Comparison of ENCODE assay signal across 8 cellular contexts in the genomic region with DNA sequence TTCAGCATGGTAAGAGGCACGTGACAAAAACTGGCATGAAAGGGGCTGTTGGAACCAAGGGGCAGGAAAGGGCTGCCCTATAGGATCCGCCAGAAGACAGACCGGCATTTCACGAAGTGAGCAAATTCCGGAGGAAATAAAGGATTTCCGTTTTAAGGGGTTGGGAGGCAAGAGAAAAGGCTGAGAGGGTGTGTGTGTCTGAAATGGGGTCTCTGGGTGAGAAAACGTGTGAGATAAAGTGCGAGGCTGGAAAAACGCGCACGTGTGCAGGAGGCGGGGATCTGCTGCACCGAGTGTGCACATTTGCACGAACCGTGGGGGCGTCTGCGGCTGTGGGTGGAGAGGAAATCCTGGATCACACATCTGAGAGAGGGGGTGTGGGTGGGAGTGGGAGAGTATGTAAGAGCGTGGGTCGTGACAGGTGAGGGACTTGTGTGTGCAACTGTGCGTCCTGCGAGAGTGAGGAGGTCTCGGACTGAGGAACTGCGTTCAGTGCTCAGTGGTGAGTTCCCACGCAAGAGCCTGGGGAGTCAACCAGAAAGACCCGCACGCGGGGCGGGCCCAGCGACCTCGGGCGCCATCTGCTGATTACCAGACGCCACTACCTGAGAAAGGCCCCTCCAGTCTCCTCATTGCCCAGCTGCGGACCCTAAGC. TPM values are rescaled to one million over a fixed set of nuclear protein-coding genes. Genes with fewer than 3 reads are reported as not detected.
DNase-seq lines count a peak whose midpoint lies in the region; ATAC-seq and TF ChIP-seq lines count a peak whose summit lies in the region.

No MANE protein-coding gene starts in this region.

- H3K27me3 Mint-ChIP-seq in endodermal cell (ENCODE audit: insufficient read depth): peaks cover 42% of the 10 kb centered on the region

- DNase-seq in GM04504 (ENCODE audit: low read depth) (peak; percentile 17), HPDE6-E6E7 (ENCODE audit: extremely low spot score) (peak; percentile 79), NOMO-1 (lab: John Stamatoyannopoulos, UW; ENCODE audit: unreplicated experiment in 2 of 2) (peak; percentile 88 to 90), endodermal cell (peak; percentile 94)
- DNase-seq in activated CD8-positive, alpha-beta memory T cell treated with anti-CD3 and anti-CD28 coated beads, Interleukin-2, amount 50 U/mL, for 1 hour (ENCODE audit: extremely low read depth): peak; percentile 36
- peak; percentile 64 for DNase-seq in stimulated activated CD8-positive, alpha-beta memory T cell treated with anti-CD3 and anti-CD28 coated beads, Interleukin-12 subunit alpha, Interleukin-12 subunit beta, amount 100 ng/mL, for 4 hours (ENCODE audit: low read depth)

- H3K9me3 Mint-ChIP-seq in endodermal cell: peaks cover 11% of the 10 kb centered on the region

- no peak overlapping the region for H3K27ac Mint-ChIP-seq in endodermal cell

- no peaks in the 10 kb centered on the region for H3K4me1 ChIP-seq in endodermal cell (ENCODE audit: control insufficient read depth, insufficient read depth, low read length)
- H3K4me1 ChIP-seq in mesodermal cell (ENCODE audit: control insufficient read depth, insufficient read depth, low read length, poor library complexity, severe bottlenecking): peaks cover 4% of the 10 kb centered on the region

- H3K4me3 ChIP-seq in endodermal cell (ENCODE audit: low read length) (no peak overlapping the region), mesodermal cell (ENCODE audit: extremely low read depth, insufficient read depth, low read length, poor library complexity, severe bottlenecking) (peak overlapping the region; percentile 16)

- no peak for ATAC-seq in GM18870 (IDR thresholded peaks at IDR 0.05; ENCODE audit: unreplicated experiment)

- H3K36me3 Mint-ChIP-seq in endodermal cell (ENCODE audit: low read depth): no peaks in the 10 kb centered on the region

- H3K27me3 ChIP-seq in endodermal cell (ENCODE audit: control insufficient read depth, insufficient read depth, low read length, poor library complexity, severe bottlenecking): peaks cover 8% of the 10 kb centered on the region

- no peak overlapping the region for H3K9ac ChIP-seq in endodermal cell (ENCODE audit: extremely low read depth, low read length, poor library complexity, severe bottlenecking)

- peak overlapping the region; percentile 45 for H3K4me3 Mint-ChIP-seq in endodermal cell

- peaks cover 7% of the 10 kb centered on the region for H3K4me1 Mint-ChIP-seq in endodermal cell

- H3K9me3 ChIP-seq in endodermal cell (ENCODE audit: control insufficient read depth, low read length) (peaks cover 11% of the 10 kb centered on the region), mesodermal cell (ENCODE audit: control insufficient read depth, low read length) (peaks cover 5% of the 10 kb centered on the region)

- WGBS in endodermal cell (ENCODE audit: insufficient coverage in 1 of 2, insufficient read length in 1 of 2), 2 experiments: 30 to 36% methylated on average over 9 to 33 of the region's 33 CpGs
- WGBS in mesodermal cell (ENCODE audit: insufficient coverage in 2 of 2), 2 experiments: 23 to 30% methylated on average over 27 to 32 of the region's 33 CpGs

- no peak overlapping the region for H3K27ac ChIP-seq in endodermal cell (ENCODE audit: low read depth, low read length)
- peak overlapping the region; percentile 81 for H3K27ac ChIP-seq in mesodermal cell (ENCODE audit: low read depth, low read length, severe bottlenecking)

- peak; percentile 91 for TF ChIP-seq CTCF in endodermal cell (conservative IDR thresholded peaks at IDR 0.05)

- H3K36me3 ChIP-seq in endodermal cell (ENCODE audit: control insufficient read depth, insufficient read depth, low read length): no peaks in the 10 kb centered on the region
- H3K36me3 ChIP-seq in mesodermal cell (ENCODE audit: control insufficient read depth, insufficient read depth, low read length): no peaks in the 10 kb centered on the region

RNA-seq across cellular contexts. Expression of gene P2RX7, which starts 37.0 kb away (rescaled TPM):
- under 1 TPM in 1 of 2 donors, not detected in 1; 0.18 TPM for total RNA-seq in endodermal cell
- 0.64 TPM for polyA plus RNA-seq in endodermal cell (2013, experiment 1 of 2)
- polyA plus RNA-seq in endodermal cell (2013, experiment 2 of 2): 0.33 TPM
- polyA plus RNA-seq in mesodermal cell (2013, experiment 1 of 2): 0.74 TPM
- 0.61 TPM for polyA plus RNA-seq in mesodermal cell (2013, experiment 2 of 2)

RNA-seq across cellular contexts. Expression of gene OASL, which starts 56.6 kb away (rescaled TPM):
- not detected for total RNA-seq in endodermal cell
- not detected for polyA plus RNA-seq in endodermal cell (2013, experiment 1 of 2)
- polyA plus RNA-seq in endodermal cell (2013, experiment 2 of 2): not detected
- polyA plus RNA-seq in mesodermal cell (2013, experiment 1 of 2): not detected
- not detected for polyA plus RNA-seq in mesodermal cell (2013, experiment 2 of 2)

Comparison
In these comparisons a context has a peak if more than half of its experiments do, and no peak if none do; other contexts are left out.
1. DNase-seq: peak in every context shown above with its lines; median percentile 94 in endodermal cell; 89 in NOMO-1; 79 in HPDE6-E6E7; 64 in stimulated activated CD8-positive, alpha-beta memory T cell treated with anti-CD3 and anti-CD28 coated beads, Interleukin-12 subunit alpha, Interleukin-12 subunit beta, amount 100 ng/mL, for 4 hours; 36 in activated CD8-positive, alpha-beta memory T cell treated with anti-CD3 and anti-CD28 coated beads, Interleukin-2, amount 50 U/mL, for 1 hour; 17 in GM04504.